In the genomic region with DNA sequence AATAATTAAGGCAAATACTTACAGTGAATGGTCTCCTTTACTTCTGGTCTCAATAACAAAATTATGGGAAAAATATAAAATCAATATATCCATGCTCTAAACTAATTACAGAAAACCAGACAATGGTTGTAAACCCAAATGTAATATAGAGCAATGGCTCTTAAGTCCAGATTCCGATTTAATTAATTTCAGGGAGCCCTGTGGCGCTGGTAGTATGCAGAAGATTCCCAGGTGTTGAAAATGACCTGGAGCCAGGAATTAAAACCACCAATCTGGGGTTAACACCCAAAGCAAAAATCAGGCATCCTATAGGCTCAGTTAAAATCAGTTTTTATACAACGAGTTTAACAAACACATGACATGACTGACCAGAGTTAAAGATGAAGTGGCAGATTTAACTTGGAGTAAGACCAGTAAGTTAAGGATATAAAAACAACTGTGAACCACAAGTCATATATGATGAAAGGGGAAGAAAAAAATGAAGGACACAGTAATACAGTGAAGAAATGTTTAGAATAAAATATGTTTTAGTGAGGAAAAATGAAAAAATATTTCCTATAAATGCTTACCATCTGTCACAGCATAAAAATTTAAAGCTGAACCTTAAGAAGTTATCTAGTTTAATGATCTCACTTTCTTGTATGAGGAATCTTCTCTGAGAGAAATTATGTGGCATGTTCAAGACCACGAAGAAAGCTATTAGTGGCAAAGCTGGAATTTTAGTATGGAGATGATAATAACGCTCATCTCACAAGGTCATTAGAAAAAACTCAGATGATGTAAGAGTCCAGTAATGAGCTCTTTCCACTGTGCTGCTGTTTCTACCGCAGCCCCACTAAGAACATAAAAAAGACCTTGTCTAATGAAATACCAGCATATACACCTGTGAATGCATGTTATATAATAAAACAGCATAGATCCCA, we compare ENCODE assay signal across 2 cellular contexts.
TF ChIP-seq lines count a peak whose summit lies in the region.

No MANE protein-coding gene starts in this region.

TF ChIP-seq in GM23338, 12 proteins besides CTCF, POLR2A, EP300 and RAD21:
- no peak for TF ChIP-seq ZNF114 (CRISPR knock-in tag; IDR thresholded peaks at IDR 0.05)

TF ChIP-seq in SK-N-SH treated with all-trans-retinoic acid at 6 μM for 48 hours, 23 proteins besides CTCF, POLR2A, EP300 and RAD21:
- TF ChIP-seq ISL1 (CRISPR knock-in tag; IDR thresholded peaks at IDR 0.05) (peak; percentile 72), BACH2 (CRISPR knock-in tag; IDR thresholded peaks at IDR 0.05; ENCODE audit: borderline replicate concordance) (no peak), TCF4 (CRISPR knock-in tag; IDR thresholded peaks at IDR 0.05; ENCODE audit: borderline replicate concordance) (peak; percentile 60; the same call in 1 of the 2 replicates)
